In the genomic region with DNA sequence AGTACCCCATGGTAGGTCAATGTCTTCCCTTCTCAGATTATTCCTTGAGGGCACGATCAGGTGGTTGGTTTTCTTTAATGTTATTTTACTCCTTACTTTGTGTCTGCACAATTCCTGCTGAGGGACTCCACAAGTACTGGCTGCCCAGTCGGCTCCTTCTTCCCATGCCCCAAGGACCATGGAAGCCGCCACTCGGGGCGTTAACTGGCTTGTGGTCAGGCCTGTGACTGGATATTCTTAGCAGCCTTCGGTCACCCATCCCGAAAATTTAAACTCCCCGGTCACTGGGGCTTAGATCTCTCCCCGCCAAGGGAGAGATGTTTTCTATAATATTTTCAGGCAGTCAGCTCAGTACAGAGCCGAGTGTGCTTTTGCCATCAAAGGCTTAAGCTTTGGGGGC, we compare ENCODE assay signal across 20 cellular contexts. TPM values are rescaled to one million over a fixed set of nuclear protein-coding genes. Genes with fewer than 3 reads are reported as not detected.
A peak's percentile ranks its signal among the peaks of the same experiment; 100 is the strongest.
DNase-seq lines count a peak whose midpoint lies in the region; ATAC-seq, FAIRE-seq and TF ChIP-seq lines count a peak whose summit lies in the region.
"Had no signal": no experiment of that assay in that cellular context is flagged by ENCODE, and none has a peak within 500 bp of the region (broad histone marks: within the 10 kb centered on the region; RNA-seq: fewer than 3 reads in every experiment).

No MANE protein-coding gene starts in this region.

- ATAC-seq in GM21786 (IDR thresholded peaks at IDR 0.05; ENCODE audit: unreplicated experiment) = no peak
- ATAC-seq: CD8-positive, alpha-beta T cell had no signal

- peaks cover 4 to 70% (median 40%) of the 10 kb centered on the region in 11 experiments; a peak in 19 of 22 replicates for H4K20me1 ChIP-seq in BLaER1 treated with 17β-estradiol and CSF1 and Interleukin-3, amounts not matched to agents 10 nM and 100 nM

- TF ChIP-seq CTCF in esophagus muscularis mucosa (IDR thresholded peaks at IDR 0.05) = no peak

- H3K9me3 ChIP-seq in BLaER1 treated with 17β-estradiol and CSF1 and Interleukin-3, amounts not matched to agents 10 nM and 100 nM (replicated peaks in 1 of 11) = peaks cover 0 to 28% (median 6%) of the 10 kb centered on the region in 11 experiments; a peak in 9 of 22 replicates
- H3K9me3 ChIP-seq in KOPT-K1 (ENCODE audit: insufficient read depth, low read length, poor library complexity, severe bottlenecking) = no peaks in the 10 kb centered on the region
- peaks cover 0 to 3% (median 0%) of the 10 kb centered on the region in 4 donors for H3K9me3 ChIP-seq in esophagus muscularis mucosa
- H3K9me3 ChIP-seq: BE2C, Caco-2 had no signal

- no peak overlapping the region for H3K4me3 ChIP-seq in BLaER1 treated with 17β-estradiol and CSF1 and Interleukin-3, amounts not matched to agents 10 nM and 100 nM
- H3K4me3 ChIP-seq in esophagus muscularis mucosa = no peak overlapping the region

- peaks cover 0 to 24% (median 0%) of the 10 kb centered on the region in 11 experiments; a peak in 7 of 22 replicates for H3K36me3 ChIP-seq in BLaER1 treated with 17β-estradiol and CSF1 and Interleukin-3, amounts not matched to agents 10 nM and 100 nM
- peaks cover 17% of the 10 kb centered on the region; the same call in 1 of the 2 replicates for H3K36me3 ChIP-seq in KOPT-K1 (ENCODE audit: insufficient read depth, low read length)
- H3K36me3 ChIP-seq in esophagus muscularis mucosa = no peaks in the 10 kb centered on the region
- H3K36me3 ChIP-seq: BE2C had no signal

- TF ChIP-seq EP300 in esophagus muscularis mucosa (IDR thresholded peaks at IDR 0.05) = no peak

- 89% methylated on average over 10 of the region's 10 CpGs for WGBS in esophagus muscularis mucosa

- H3K4me2 ChIP-seq in BLaER1 treated with 17β-estradiol and CSF1 and Interleukin-3, amounts not matched to agents 10 nM and 100 nM = peak overlapping the region in 9 of 11 experiments; percentile 7 to 63 (median 53); a peak in 16 of 22 replicates

- H3K27ac ChIP-seq in BLaER1 treated with 17β-estradiol and CSF1 and Interleukin-3, amounts not matched to agents 10 nM and 100 nM = 0 out of 22 replicates have a peak overlapping the region, but pooled peaks of 3 of the 11 experiments have one; percentile 5 to 35 (median 12)
- H3K27ac ChIP-seq in KOPT-K1 (ENCODE audit: low read depth, low read length, poor library complexity, severe bottlenecking) (peak overlapping the region; percentile 35), esophagus muscularis mucosa (replicated peaks in 1 of 4) (no peak overlapping the region)

- no peaks in the 10 kb centered on the region for H3K27me3 ChIP-seq in BLaER1 treated with 17β-estradiol and CSF1 and Interleukin-3, amounts not matched to agents 10 nM and 100 nM
- no peaks in the 10 kb centered on the region for H3K27me3 ChIP-seq in esophagus muscularis mucosa
- H3K27me3 ChIP-seq: BE2C had no signal

- H3K9ac ChIP-seq in BLaER1 treated with 17β-estradiol and CSF1 and Interleukin-3, amounts not matched to agents 10 nM and 100 nM = no peak overlapping the region

- peaks cover 24 to 90% (median 81%) of the 10 kb centered on the region in 10 experiments for H3K4me1 ChIP-seq in BLaER1 treated with 17β-estradiol and CSF1 and Interleukin-3, amounts not matched to agents 10 nM and 100 nM
- no peaks in the 10 kb centered on the region for H3K4me1 ChIP-seq in esophagus muscularis mucosa
- H3K4me1 ChIP-seq: BE2C, Caco-2 had no signal

- DNase-seq in esophagus muscularis mucosa (ENCODE audit: extremely low spot score) = no peak
- no peak for DNase-seq in urothelium cell line (ENCODE audit: low spot score)
- DNase-seq: 8988T; ACHN; BE2C; C1 segment of cervical spinal cord; Caco-2; Calu3; CD4-positive, alpha-beta T cell; CD8-positive, alpha-beta T cell; DMS79 treated with DMSO at 0.1 percent for 48 hours; GF-D8 had no signal

- intact Hi-C loops in esophagus muscularis mucosa (cut with DNase I) = no loop called here

- FAIRE-seq in urothelium cell line (lab: Jason Lieb, UNC) = no peak
- FAIRE-seq: A204.1, D721Med, G401.6, GM12891, GM19239 had no signal

- TF ChIP-seq POLR2A in esophagus muscularis mucosa (IDR thresholded peaks at IDR 0.05; ENCODE audit: low read depth) = no peak

RNA-seq across cellular contexts. Expression of a gene that starts 24.7 kb away (rescaled TPM):
- 10 to 100 TPM; 19.9 to 32.5 (median 26.0) TPM for total RNA-seq in esophagus muscularis mucosa
